8 cellular contexts compared by ENCODE assay signal in genomic region chr18:31942301-31942998, GRCh38. TPM values are rescaled to one million over a fixed set of nuclear protein-coding genes. Genes with fewer than 3 reads are reported as not detected.
DNase-seq lines count a peak whose midpoint lies in the region; ATAC-seq and TF ChIP-seq lines count a peak whose summit lies in the region.

No MANE protein-coding gene starts in this region.

- H3K27me3 ChIP-seq in CD8-positive, alpha-beta T cell (ENCODE audit: insufficient read depth, low read length): no peaks in the 10 kb centered on the region

- intact Hi-C loops in CD8-positive, alpha-beta T cell (cut with DNase I, micrococcal nuclease): loop anchor here (2.0 to 10.0 kb wide), 4 partner anchors 14 to 532 kb away; partner anchors contain the start of gene GAREM1 (in 2 of the 2)
- intact Hi-C loops in MCF 10A (cut with micrococcal nuclease): loop anchor here (2.0 kb wide), 1 partner anchor 76 kb away; the partner anchor contains the start of gene RNF125

- no peaks in the 10 kb centered on the region for H3K9me3 ChIP-seq in CD8-positive, alpha-beta T cell (ENCODE audit: low read length)

- peak overlapping the region; percentile 98 for H3K27ac Mint-ChIP-seq in CD8-positive, alpha-beta T cell
- H3K27ac Mint-ChIP-seq in MCF 10A (ENCODE audit: low read depth, unreplicated experiment): peak overlapping the region; percentile 99

- peaks cover 23% of the 10 kb centered on the region for H3K36me3 Mint-ChIP-seq in CD8-positive, alpha-beta T cell
- H3K36me3 Mint-ChIP-seq in MCF 10A (ENCODE audit: insufficient read depth, unreplicated experiment): no peaks in the 10 kb centered on the region

- peak; percentile 56 for ATAC-seq in CD8-positive, alpha-beta T cell
- ATAC-seq in GM19324 (IDR thresholded peaks at IDR 0.05; ENCODE audit: low FRiP score, unreplicated experiment) (peak; percentile 49), HG03354 (IDR thresholded peaks at IDR 0.05; ENCODE audit: poor library complexity, severe bottlenecking, unreplicated experiment) (peak; percentile 49)

- POLR2A ChIA-PET in CD8-positive, alpha-beta T cell (lab: Charles Lee): interaction anchor here (0.9 to 5.3 kb wide), 15 partner anchors 9 to 154 kb away, joined by 3 to 111 read pairs (median 4); partner anchors contain the start of genes RNF125 and RNF138
- POLR2A ChIA-PET in MCF 10A (lab: Yijun Ruan, JAX): interaction anchor here (0.6 to 5.3 kb wide), 34 partner anchors 9 to 1555 kb away, joined by 3 to 92 read pairs (median 4); partner anchors contain the start of genes DSC3, GAREM1, RNF125 and RNF138

- no peak for TF ChIP-seq CTCF in CD8-positive, alpha-beta T cell (IDR thresholded peaks at IDR 0.05)
- TF ChIP-seq CTCF in MCF 10A (IDR thresholded peaks at IDR 0.05; ENCODE audit: unreplicated experiment): no peak

- CTCF ChIA-PET in CD8-positive, alpha-beta T cell (lab: Charles Lee): interaction anchor here (0.6 to 4.1 kb wide), 9 partner anchors 14 to 164 kb away, joined by 3 to 16 read pairs (median 5); partner anchors contain the start of gene RNF125
- CTCF ChIA-PET in MCF 10A (lab: Yijun Ruan, JAX): interaction anchor here (0.6 to 3.4 kb wide), 13 partner anchors 15 to 971 kb away, joined by 3 to 14 read pairs (median 3); no protein-coding TSS in a partner anchor

- BruUV-seq in MCF 10A (replicated peaks; lab: Mats Ljungman, UMichigan): no TSS peak

- H3K4me1 ChIP-seq in CD8-positive, alpha-beta T cell (ENCODE audit: insufficient read depth, low read length): peaks cover 25% of the 10 kb centered on the region

- H3K4me3 ChIP-seq in CD8-positive, alpha-beta T cell (ENCODE audit: low read depth, low read length): peak overlapping the region; percentile 97

- no peaks in the 10 kb centered on the region for H3K27me3 Mint-ChIP-seq in CD8-positive, alpha-beta T cell (ENCODE audit: low read depth)
- H3K27me3 Mint-ChIP-seq in MCF 10A (ENCODE audit: insufficient read depth, unreplicated experiment): no peaks in the 10 kb centered on the region

- H3K4me3 Mint-ChIP-seq in CD8-positive, alpha-beta T cell: peak overlapping the region; percentile 99
- peak overlapping the region; percentile 93 for H3K4me3 Mint-ChIP-seq in MCF 10A (ENCODE audit: unreplicated experiment)

- DNase-seq in CD8-positive, alpha-beta T cell: peak in 4 of 7 experiments; percentile 2 to 36 (median 25)
- DNase-seq in RPMI8226 (peak; percentile 50), MCF 10A (ENCODE audit: unreplicated experiment) (peak; percentile 46), iris pigment epithelial cell (ENCODE audit: low read depth) (peak; percentile 71), cerebellar nuclear complex (lab: John Stamatoyannopoulos, UW) (no peak)
- DNase-seq in stimulated activated CD4-positive, alpha-beta T cell treated with anti-CD3 and anti-CD28 coated beads, Interleukin-12 subunit alpha, Interleukin-12 subunit beta, amount 100 ng/mL, for 48 hours (ENCODE audit: low read depth in 2 of 3, low spot score in 1 of 3): peak in 2 of 3 donors; percentile 11 to 26

- peak overlapping the region; percentile 90 for H3K27ac ChIP-seq in CD8-positive, alpha-beta T cell (ENCODE audit: low read depth, low read length)

- H3K9me3 Mint-ChIP-seq in CD8-positive, alpha-beta T cell: no peaks in the 10 kb centered on the region
- H3K9me3 Mint-ChIP-seq in MCF 10A (ENCODE audit: unreplicated experiment): no peaks in the 10 kb centered on the region

- H3K36me3 ChIP-seq in CD8-positive, alpha-beta T cell (ENCODE audit: insufficient read depth, low read length): no peaks in the 10 kb centered on the region

- H3K4me1 Mint-ChIP-seq in CD8-positive, alpha-beta T cell (ENCODE audit: low read depth): peaks cover 52% of the 10 kb centered on the region
- H3K4me1 Mint-ChIP-seq in MCF 10A (ENCODE audit: insufficient read depth, unreplicated experiment): peaks cover 23% of the 10 kb centered on the region

RNA-seq across cellular contexts. Expression of gene TRAPPC8, which starts 0.5 kb away (rescaled TPM):
- 10 to 100 TPM; 23.6 to 24.9 TPM for total RNA-seq in CD8-positive, alpha-beta T cell
- total RNA-seq in MCF 10A (2022): 29.0 and 33.9 TPM in 2 replicates

Comparison
In these comparisons a context has a peak if more than half of its experiments do, and no peak if none do; other contexts are left out.
1. DNase-seq: peak in CD8-positive, alpha-beta T cell (4 of 7), RPMI8226 (single experiment), MCF 10A (single experiment), iris pigment epithelial cell (single experiment) and stimulated activated CD4-positive, alpha-beta T cell treated with anti-CD3 and anti-CD28 coated beads, Interleukin-12 subunit alpha, Interleukin-12 subunit beta, amount 100 ng/mL, for 48 hours (2 of 3); none in cerebellar nuclear complex (0 of 2).
2. Peak in every context shown above with its lines, with median percentiles within 50 percentile points of each other: ATAC-seq.